Comparison of ENCODE assay signal across 8 cellular contexts in genomic region chr2:201858781-201859180, GRCh38. TPM values are rescaled to one million over a fixed set of nuclear protein-coding genes. Genes with fewer than 3 reads are reported as not detected.
DNase-seq lines count a peak whose midpoint lies in the region; ATAC-seq, FAIRE-seq and TF ChIP-seq lines count a peak whose summit lies in the region.

No MANE protein-coding gene starts in this region.

- H3K4me2 ChIP-seq in neural progenitor cell = peak overlapping the region; percentile 77

- peaks cover 5% of the 10 kb centered on the region for H4K20me1 ChIP-seq in neural progenitor cell (ENCODE audit: low read depth)

- peaks cover 16% of the 10 kb centered on the region for H3K4me1 ChIP-seq in CD8-positive, alpha-beta T cell (ENCODE audit: insufficient read depth, low read length)
- H3K4me1 ChIP-seq in neural progenitor cell = peaks cover 56% of the 10 kb centered on the region

- H3K9me3 ChIP-seq in CD8-positive, alpha-beta T cell (ENCODE audit: low read length) = no peaks in the 10 kb centered on the region
- no peaks in the 10 kb centered on the region for H3K9me3 ChIP-seq in neural progenitor cell (ENCODE audit: low read depth)

- intact Hi-C loops in CD8-positive, alpha-beta T cell (cut with DNase I, micrococcal nuclease) = no loop called here

- no peaks in the 10 kb centered on the region for H3K36me3 ChIP-seq in CD8-positive, alpha-beta T cell (ENCODE audit: insufficient read depth, low read length)
- H3K36me3 ChIP-seq in bronchial epithelial cell (ENCODE audit: control insufficient read depth, insufficient read depth, low read length) = no peaks in the 10 kb centered on the region
- H3K36me3 ChIP-seq in neural progenitor cell = no peaks in the 10 kb centered on the region

- no peak overlapping the region for H3K27ac Mint-ChIP-seq in CD8-positive, alpha-beta T cell
- peak overlapping the region; percentile 93 for H3K27ac Mint-ChIP-seq in neural progenitor cell

- no peak overlapping the region for H3K9ac ChIP-seq in neural progenitor cell

- no peaks in the 10 kb centered on the region for H3K36me3 Mint-ChIP-seq in CD8-positive, alpha-beta T cell
- H3K36me3 Mint-ChIP-seq in neural progenitor cell = no peaks in the 10 kb centered on the region

- H3K4me3 ChIP-seq in CD8-positive, alpha-beta T cell (ENCODE audit: low read depth, low read length) = no peak overlapping the region
- H3K4me3 ChIP-seq in bronchial epithelial cell (ENCODE audit: low read depth, low read length) (no peak overlapping the region), neural progenitor cell (peak overlapping the region; percentile 37)

- peak; percentile 42 for ATAC-seq in CD8-positive, alpha-beta T cell
- ATAC-seq in HG03460 (IDR thresholded peaks at IDR 0.05; ENCODE audit: unreplicated experiment) = no peak

- FAIRE-seq in bronchial epithelial cell (lab: Jason Lieb, UNC) = no peak

- peaks cover 19% of the 10 kb centered on the region for H3K4me1 Mint-ChIP-seq in CD8-positive, alpha-beta T cell (ENCODE audit: low read depth)
- H3K4me1 Mint-ChIP-seq in neural progenitor cell = peaks cover 53% of the 10 kb centered on the region

- H3K79me2 ChIP-seq in neural progenitor cell (ENCODE audit: low read depth) = no peaks in the 10 kb centered on the region

- CTCF ChIA-PET in CD8-positive, alpha-beta T cell (lab: Charles Lee) = interaction anchor here (1.0 to 9.0 kb wide), 6 partner anchors 11 to 320 kb away, joined by 3 to 137 read pairs (median 10); no protein-coding TSS in a partner anchor

- DNase-seq in CD8-positive, alpha-beta T cell = peak in 3 of 7 experiments; percentile 11 to 25 (median 12)
- DNase-seq in NCI-H2227 treated with DMSO at 0.1 percent for 48 hours (lab: John Stamatoyannopoulos, UW) = peak; percentile 66
- peak; percentile 18 for DNase-seq in bronchial epithelial cell (ENCODE audit: low read depth)
- peak; percentile 86 for DNase-seq in neural progenitor cell (ENCODE audit: low spot score)
- no peak for DNase-seq in NCI-H146 treated with DMSO at 0.1 percent for 48 hours (lab: John Stamatoyannopoulos, UW; ENCODE audit: unreplicated experiment)
- DNase-seq in mucosa of gallbladder (ENCODE audit: low spot score) = no peak
- DNase-seq in NCI-H345 (lab: John Stamatoyannopoulos, UW) = no peak

- H3F3A ChIP-seq in neural progenitor cell (ENCODE audit: low read depth) = peaks cover 54% of the 10 kb centered on the region

- peaks cover 5% of the 10 kb centered on the region for H3K27me3 ChIP-seq in CD8-positive, alpha-beta T cell (ENCODE audit: insufficient read depth, low read length)
- H3K27me3 ChIP-seq in bronchial epithelial cell (ENCODE audit: control insufficient read depth, insufficient read depth, low read length) = no peaks in the 10 kb centered on the region
- no peaks in the 10 kb centered on the region for H3K27me3 ChIP-seq in neural progenitor cell

- H3K4me3 Mint-ChIP-seq in CD8-positive, alpha-beta T cell = peak overlapping the region; percentile 53
- H3K4me3 Mint-ChIP-seq in neural progenitor cell = peak overlapping the region; percentile 75

- H3K27me3 Mint-ChIP-seq in CD8-positive, alpha-beta T cell (ENCODE audit: low read depth) = peaks cover 29% of the 10 kb centered on the region
- peaks cover 12% of the 10 kb centered on the region for H3K27me3 Mint-ChIP-seq in neural progenitor cell (ENCODE audit: insufficient read depth, low read depth)

- H3K27ac ChIP-seq in CD8-positive, alpha-beta T cell (ENCODE audit: low read depth, low read length) = no peak overlapping the region
- no peak overlapping the region for H3K27ac ChIP-seq in neural progenitor cell

- TF ChIP-seq CTCF in CD8-positive, alpha-beta T cell (IDR thresholded peaks at IDR 0.05) = no peak
- TF ChIP-seq CTCF in bronchial epithelial cell (IDR thresholded peaks at IDR 0.05; ENCODE audit: insufficient read depth, low read length, severe bottlenecking) (no peak), neural progenitor cell (IDR thresholded peaks at IDR 0.05) (no peak)

- POLR2A ChIA-PET in CD8-positive, alpha-beta T cell (lab: Charles Lee) = no interaction called here

- H3K9me3 Mint-ChIP-seq in CD8-positive, alpha-beta T cell = no peaks in the 10 kb centered on the region
- H3K9me3 Mint-ChIP-seq in neural progenitor cell = peaks cover 2% of the 10 kb centered on the region

- no peak overlapping the region for H2AFZ ChIP-seq in neural progenitor cell (replicated peaks)

RNA-seq across cellular contexts. Expression of gene CDK15, which starts 52.4 kb away (rescaled TPM):
- not detected for total RNA-seq in CD8-positive, alpha-beta T cell
- total RNA-seq in bronchial epithelial cell (0.26 TPM in 1 of 2 replicates, not detected in the other), neural progenitor cell (ENCODE audit: low replicate concordance) (0.21 TPM in 1 of 2 replicates, not detected in the other), mucosa of gallbladder (3.1 TPM)

Comparison
In these comparisons a context has a peak if more than half of its experiments do, and no peak if none do; other contexts are left out.
1. DNase-seq: peak in NCI-H2227 treated with DMSO at 0.1 percent for 48 hours (single experiment), bronchial epithelial cell (single experiment) and neural progenitor cell (single experiment); none in NCI-H146 treated with DMSO at 0.1 percent for 48 hours (single experiment), mucosa of gallbladder (single experiment) and NCI-H345 (single experiment).